Comparison of ENCODE assay signal across 22 cellular contexts in genomic region chr19:32630338-32630737, GRCh38. TPM values are rescaled to one million over a fixed set of nuclear protein-coding genes. Genes with fewer than 3 reads are reported as not detected.
"Had no signal": no experiment of that assay in that cellular context is flagged by ENCODE, and none has a peak within 500 bp of the region (broad histone marks: within the 10 kb centered on the region; RNA-seq: fewer than 3 reads in every experiment).

No MANE protein-coding gene starts in this region.

- H3K4me3 Mint-ChIP-seq: activated naive CD4-positive, alpha-beta T cell treated with anti-CD3 and anti-CD28 coated beads, Interleukin-2, amount 10 ng/mL, durations not matched to agents 7 days and 5 days; central memory CD8-positive, alpha-beta T cell; naive B cell; stimulated activated naive CD8-positive, alpha-beta T cell treated with anti-CD3 and anti-CD28 coated beads, Interleukin-15, Interleukin-2, amounts not matched to agents 100 ng/mL and 50 ng/mL, for 24 hours had no signal

- DNase-seq: activated CD4-positive, CD25-positive, alpha-beta regulatory T cell treated with anti-CD3 and anti-CD28 coated beads, Interleukin-2, amount 50 U/mL, for 72 hours; activated CD8-positive, alpha-beta memory T cell treated with anti-CD3 and anti-CD28 coated beads for 24 hours; activated CD8-positive, alpha-beta memory T cell treated with anti-CD3 and anti-CD28 coated beads, Interleukin-2, amount 50 U/mL, for 48 hours; activated effector memory CD4-positive, alpha-beta T cell treated with Interleukin-2 at 50 U/mL for 16 hours; activated naive CD4-positive, alpha-beta T cell treated with anti-CD3 and anti-CD28 coated beads, Interleukin-2, amount 10 ng/mL, durations not matched to agents 7 days and 5 days; activated T-cell treated with anti-CD3 and anti-CD28 coated beads, Interleukin-2, amount 50 U/mL, for 48 hours; aorta; colonic mucosa; kidney glomerular epithelial cell; left ventricle myocardium superior; naive B cell; ovary; psoas muscle; right cardiac atrium; small intestine; stimulated activated CD4-positive, alpha-beta T cell treated with anti-CD3 and anti-CD28 coated beads, Interleukin-15, amount 100 ng/mL, for 24 hours; stimulated activated CD4-positive, alpha-beta T cell treated with anti-CD3 and anti-CD28 coated beads, Interleukin-2, amount 100 ng/mL, for 48 hours; T-helper 9 cell; uterus had no signal

- H3K9me3 Mint-ChIP-seq: activated naive CD4-positive, alpha-beta T cell treated with anti-CD3 and anti-CD28 coated beads, Interleukin-2, amount 10 ng/mL, durations not matched to agents 7 days and 5 days; central memory CD8-positive, alpha-beta T cell; naive B cell; stimulated activated naive CD8-positive, alpha-beta T cell treated with anti-CD3 and anti-CD28 coated beads, Interleukin-15, Interleukin-2, amounts not matched to agents 100 ng/mL and 50 ng/mL, for 24 hours had no signal

- H3K36me3 ChIP-seq: ovary, uterus had no signal

- H3K4me1 ChIP-seq: colonic mucosa, psoas muscle, tibial nerve, uterus had no signal

- H3K27ac ChIP-seq: colonic mucosa, ovary, psoas muscle, tibial nerve, uterus had no signal

- H3K4me1 Mint-ChIP-seq: activated naive CD4-positive, alpha-beta T cell treated with anti-CD3 and anti-CD28 coated beads, Interleukin-2, amount 10 ng/mL, durations not matched to agents 7 days and 5 days; central memory CD8-positive, alpha-beta T cell had no signal

- H3K4me3 ChIP-seq: colonic mucosa, ovary, psoas muscle, tibial nerve, uterus had no signal

- H3K27ac Mint-ChIP-seq: activated naive CD4-positive, alpha-beta T cell treated with anti-CD3 and anti-CD28 coated beads, Interleukin-2, amount 10 ng/mL, durations not matched to agents 7 days and 5 days; stimulated activated naive CD8-positive, alpha-beta T cell treated with anti-CD3 and anti-CD28 coated beads, Interleukin-15, Interleukin-2, amounts not matched to agents 100 ng/mL and 50 ng/mL, for 24 hours had no signal

- ATAC-seq: left ventricle myocardium superior, psoas muscle, right cardiac atrium had no signal

- H3K9me3 ChIP-seq: colonic mucosa, ovary, psoas muscle, tibial nerve, uterus had no signal

- H3K27me3 Mint-ChIP-seq: activated naive CD4-positive, alpha-beta T cell treated with anti-CD3 and anti-CD28 coated beads, Interleukin-2, amount 10 ng/mL, durations not matched to agents 7 days and 5 days; central memory CD8-positive, alpha-beta T cell; naive B cell; stimulated activated naive CD8-positive, alpha-beta T cell treated with anti-CD3 and anti-CD28 coated beads, Interleukin-15, Interleukin-2, amounts not matched to agents 100 ng/mL and 50 ng/mL, for 24 hours had no signal

- H3K27me3 ChIP-seq: colonic mucosa, ovary, tibial nerve, uterus had no signal

RNA-seq across cellular contexts. Expression of gene RGS9BP, which starts 45.3 kb away (rescaled TPM):
- total RNA-seq: aorta had no signal
